In genomic region chr22:38706101-38706884, GRCh38 we compare ENCODE assay signal across 1 cellular context.
A peak's percentile ranks its signal among the peaks of the same experiment; 100 is the strongest.
TF ChIP-seq lines count a peak whose summit lies in the region.

No MANE protein-coding gene starts in this region.

TF ChIP-seq in K562, 482 proteins besides CTCF, POLR2A, EP300 and RAD21 (continued from another document and continues in another):
- TF ChIP-seq, protein P1, sequence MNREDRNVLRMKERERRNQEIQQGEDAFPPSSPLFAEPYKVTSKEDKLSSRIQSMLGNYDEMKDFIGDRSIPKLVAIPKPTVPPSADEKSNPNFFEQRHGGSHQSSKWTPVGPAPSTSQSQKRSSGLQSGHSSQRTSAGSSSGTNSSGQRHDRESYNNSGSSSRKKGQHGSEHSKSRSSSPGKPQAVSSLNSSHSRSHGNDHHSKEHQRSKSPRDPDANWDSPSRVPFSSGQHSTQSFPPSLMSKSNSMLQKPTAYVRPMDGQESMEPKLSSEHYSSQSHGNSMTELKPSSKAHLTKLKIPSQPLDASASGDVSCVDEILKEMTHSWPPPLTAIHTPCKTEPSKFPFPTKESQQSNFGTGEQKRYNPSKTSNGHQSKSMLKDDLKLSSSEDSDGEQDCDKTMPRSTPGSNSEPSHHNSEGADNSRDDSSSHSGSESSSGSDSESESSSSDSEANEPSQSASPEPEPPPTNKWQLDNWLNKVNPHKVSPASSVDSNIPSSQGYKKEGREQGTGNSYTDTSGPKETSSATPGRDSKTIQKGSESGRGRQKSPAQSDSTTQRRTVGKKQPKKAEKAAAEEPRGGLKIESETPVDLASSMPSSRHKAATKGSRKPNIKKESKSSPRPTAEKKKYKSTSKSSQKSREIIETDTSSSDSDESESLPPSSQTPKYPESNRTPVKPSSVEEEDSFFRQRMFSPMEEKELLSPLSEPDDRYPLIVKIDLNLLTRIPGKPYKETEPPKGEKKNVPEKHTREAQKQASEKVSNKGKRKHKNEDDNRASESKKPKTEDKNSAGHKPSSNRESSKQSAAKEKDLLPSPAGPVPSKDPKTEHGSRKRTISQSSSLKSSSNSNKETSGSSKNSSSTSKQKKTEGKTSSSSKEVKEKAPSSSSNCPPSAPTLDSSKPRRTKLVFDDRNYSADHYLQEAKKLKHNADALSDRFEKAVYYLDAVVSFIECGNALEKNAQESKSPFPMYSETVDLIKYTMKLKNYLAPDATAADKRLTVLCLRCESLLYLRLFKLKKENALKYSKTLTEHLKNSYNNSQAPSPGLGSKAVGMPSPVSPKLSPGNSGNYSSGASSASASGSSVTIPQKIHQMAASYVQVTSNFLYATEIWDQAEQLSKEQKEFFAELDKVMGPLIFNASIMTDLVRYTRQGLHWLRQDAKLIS (CRISPR knock-in tag; IDR thresholded peaks at IDR 0.05) = 0 out of 2 replicates have a peak, but pooled peaks have one; percentile 31
- TF ChIP-seq PBX2 (CRISPR knock-in tag; IDR thresholded peaks at IDR 0.05; ENCODE audit: low read depth) = no peak
- TF ChIP-seq PBX2 (tag; conservative IDR thresholded peaks at IDR 0.05; ENCODE audit: low read depth) = no peak
- TF ChIP-seq NCOA4 (IDR thresholded peaks at IDR 0.05; ENCODE audit: partially characterized antibody) = no peak
- TF ChIP-seq MAZ (CRISPR knock-in tag; conservative IDR thresholded peaks at IDR 0.05 in 1 of 2, IDR thresholded peaks at IDR 0.05 in 1 of 2) = 0 out of 4 replicates have a peak, but pooled peaks of 1 of the 2 experiments have one; percentile 27
- no peak for TF ChIP-seq BRCA1 (IDR thresholded peaks at IDR 0.05)
- TF ChIP-seq BRCA1 (CRISPR knock-in tag; IDR thresholded peaks at IDR 0.05) = 0 out of 2 replicates have a peak, but pooled peaks have one; percentile 25
- 0 out of 2 replicates have a peak, but pooled peaks have one; percentile 11 for TF ChIP-seq SUPT5H (IDR thresholded peaks at IDR 0.05)
- TF ChIP-seq, protein P2, sequence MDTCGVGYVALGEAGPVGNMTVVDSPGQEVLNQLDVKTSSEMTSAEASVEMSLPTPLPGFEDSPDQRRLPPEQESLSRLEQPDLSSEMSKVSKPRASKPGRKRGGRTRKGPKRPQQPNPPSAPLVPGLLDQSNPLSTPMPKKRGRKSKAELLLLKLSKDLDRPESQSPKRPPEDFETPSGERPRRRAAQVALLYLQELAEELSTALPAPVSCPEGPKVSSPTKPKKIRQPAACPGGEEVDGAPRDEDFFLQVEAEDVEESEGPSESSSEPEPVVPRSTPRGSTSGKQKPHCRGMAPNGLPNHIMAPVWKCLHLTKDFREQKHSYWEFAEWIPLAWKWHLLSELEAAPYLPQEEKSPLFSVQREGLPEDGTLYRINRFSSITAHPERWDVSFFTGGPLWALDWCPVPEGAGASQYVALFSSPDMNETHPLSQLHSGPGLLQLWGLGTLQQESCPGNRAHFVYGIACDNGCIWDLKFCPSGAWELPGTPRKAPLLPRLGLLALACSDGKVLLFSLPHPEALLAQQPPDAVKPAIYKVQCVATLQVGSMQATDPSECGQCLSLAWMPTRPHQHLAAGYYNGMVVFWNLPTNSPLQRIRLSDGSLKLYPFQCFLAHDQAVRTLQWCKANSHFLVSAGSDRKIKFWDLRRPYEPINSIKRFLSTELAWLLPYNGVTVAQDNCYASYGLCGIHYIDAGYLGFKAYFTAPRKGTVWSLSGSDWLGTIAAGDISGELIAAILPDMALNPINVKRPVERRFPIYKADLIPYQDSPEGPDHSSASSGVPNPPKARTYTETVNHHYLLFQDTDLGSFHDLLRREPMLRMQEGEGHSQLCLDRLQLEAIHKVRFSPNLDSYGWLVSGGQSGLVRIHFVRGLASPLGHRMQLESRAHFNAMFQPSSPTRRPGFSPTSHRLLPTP (IDR thresholded peaks at IDR 0.05; ENCODE audit: borderline replicate concordance, extremely low read depth, insufficient read length) = no peak
- TF ChIP-seq RBBP5 (IDR thresholded peaks at IDR 0.05; ENCODE audit: borderline replicate concordance, insufficient read depth, low read length, poor library complexity, severe bottlenecking) = peak; percentile 71
- TF ChIP-seq HDGF (IDR thresholded peaks at IDR 0.05) = no peak
- no peak for TF ChIP-seq GABPA (tag; conservative IDR thresholded peaks at IDR 0.05; ENCODE audit: low read depth)
- no peak for TF ChIP-seq TSHZ1 (CRISPR knock-in tag; IDR thresholded peaks at IDR 0.05)
- peak; percentile 34 for TF ChIP-seq PCBP1 (IDR thresholded peaks at IDR 0.05; ENCODE audit: low read depth, low read length, poor library complexity, severe bottlenecking)
- no peak for TF ChIP-seq MECOM (CRISPR knock-in tag; IDR thresholded peaks at IDR 0.05)
- TF ChIP-seq, protein P3, sequence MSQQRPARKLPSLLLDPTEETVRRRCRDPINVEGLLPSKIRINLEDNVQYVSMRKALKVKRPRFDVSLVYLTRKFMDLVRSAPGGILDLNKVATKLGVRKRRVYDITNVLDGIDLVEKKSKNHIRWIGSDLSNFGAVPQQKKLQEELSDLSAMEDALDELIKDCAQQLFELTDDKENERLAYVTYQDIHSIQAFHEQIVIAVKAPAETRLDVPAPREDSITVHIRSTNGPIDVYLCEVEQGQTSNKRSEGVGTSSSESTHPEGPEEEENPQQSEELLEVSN (IDR thresholded peaks at IDR 0.05; ENCODE audit: borderline replicate concordance in 1 of 2, extremely low read depth in 1 of 2, insufficient read depth in 1 of 2, insufficient read length in 1 of 2, low read depth in 1 of 2, low read length in 1 of 2, poor library complexity in 1 of 2, severe bottlenecking in 1 of 2) = peak; percentile 27 to 53
- no peak for TF ChIP-seq NR3C1 (CRISPR knock-in tag; IDR thresholded peaks at IDR 0.05)
- no peak for TF ChIP-seq PHB2 (IDR thresholded peaks at IDR 0.05; ENCODE audit: low read depth)
- 0 out of 2 replicates have a peak, but pooled peaks have one; percentile 45 for TF ChIP-seq EP400 (IDR thresholded peaks at IDR 0.05)
- 0 out of 2 replicates have a peak, but pooled peaks have one; percentile 2 for TF ChIP-seq POLR2AphosphoS5 (IDR thresholded peaks at IDR 0.05; ENCODE audit: control insufficient read depth, insufficient read depth, low read depth, low read length)
- no peak for TF ChIP-seq KLF6 (CRISPR knock-in tag; IDR thresholded peaks at IDR 0.05; ENCODE audit: borderline replicate concordance)
- TF ChIP-seq MYC (IDR thresholded peaks at IDR 0.05; ENCODE audit: low read depth, low read length) = peak; percentile 27; the same call in 1 of the 2 replicates
- no peak for TF ChIP-seq MYC (CRISPR knock-in tag; IDR thresholded peaks at IDR 0.05; ENCODE audit: borderline replicate concordance, low read depth)
- 0 out of 2 replicates have a peak, but pooled peaks have one; percentile 50 for TF ChIP-seq ZBTB1 (CRISPR knock-in tag; IDR thresholded peaks at IDR 0.05; ENCODE audit: borderline replicate concordance, low read depth)
- TF ChIP-seq ZNF57 (CRISPR knock-in tag; IDR thresholded peaks at IDR 0.05) = no peak
- no peak for TF ChIP-seq FOXJ3 (CRISPR knock-in tag; IDR thresholded peaks at IDR 0.05)
- TF ChIP-seq MTA1 (IDR thresholded peaks at IDR 0.05; ENCODE audit: borderline replicate concordance) = no peak
- TF ChIP-seq, protein P4, sequence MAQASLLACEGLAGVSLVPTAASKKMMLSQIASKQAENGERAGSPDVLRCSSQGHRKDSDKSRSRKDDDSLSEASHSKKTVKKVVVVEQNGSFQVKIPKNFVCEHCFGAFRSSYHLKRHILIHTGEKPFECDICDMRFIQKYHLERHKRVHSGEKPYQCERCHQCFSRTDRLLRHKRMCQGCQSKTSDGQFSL (CRISPR knock-in tag; IDR thresholded peaks at IDR 0.05) = no peak
- TF ChIP-seq, protein P4 (tag; IDR thresholded peaks at IDR 0.05) = no peak
- no peak for TF ChIP-seq STAT5B (CRISPR knock-in tag; IDR thresholded peaks at IDR 0.05)
- no peak for TF ChIP-seq DACH1 (IDR thresholded peaks at IDR 0.05; ENCODE audit: partially characterized antibody)
- TF ChIP-seq, protein P5, sequence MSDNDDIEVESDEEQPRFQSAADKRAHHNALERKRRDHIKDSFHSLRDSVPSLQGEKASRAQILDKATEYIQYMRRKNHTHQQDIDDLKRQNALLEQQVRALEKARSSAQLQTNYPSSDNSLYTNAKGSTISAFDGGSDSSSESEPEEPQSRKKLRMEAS (CRISPR knock-in tag; IDR thresholded peaks at IDR 0.05) = peak; percentile 54; the same call in 1 of the 2 replicates
- TF ChIP-seq TFAP4 (CRISPR knock-in tag; IDR thresholded peaks at IDR 0.05; ENCODE audit: borderline replicate concordance) = peak; percentile 50; the same call in 1 of the 2 replicates
- TF ChIP-seq HSF4 (CRISPR knock-in tag; IDR thresholded peaks at IDR 0.05; ENCODE audit: borderline replicate concordance) = no peak
- no peak for TF ChIP-seq NONO (IDR thresholded peaks at IDR 0.05; ENCODE audit: low read depth in 2 of 2, low read length in 1 of 2)
- no peak for TF ChIP-seq ZNF280A (IDR thresholded peaks at IDR 0.05; ENCODE audit: low read depth, partially characterized antibody)
- no peak for TF ChIP-seq ZNF764 (CRISPR knock-in tag; IDR thresholded peaks at IDR 0.05; ENCODE audit: low read depth)
- TF ChIP-seq, protein P6, sequence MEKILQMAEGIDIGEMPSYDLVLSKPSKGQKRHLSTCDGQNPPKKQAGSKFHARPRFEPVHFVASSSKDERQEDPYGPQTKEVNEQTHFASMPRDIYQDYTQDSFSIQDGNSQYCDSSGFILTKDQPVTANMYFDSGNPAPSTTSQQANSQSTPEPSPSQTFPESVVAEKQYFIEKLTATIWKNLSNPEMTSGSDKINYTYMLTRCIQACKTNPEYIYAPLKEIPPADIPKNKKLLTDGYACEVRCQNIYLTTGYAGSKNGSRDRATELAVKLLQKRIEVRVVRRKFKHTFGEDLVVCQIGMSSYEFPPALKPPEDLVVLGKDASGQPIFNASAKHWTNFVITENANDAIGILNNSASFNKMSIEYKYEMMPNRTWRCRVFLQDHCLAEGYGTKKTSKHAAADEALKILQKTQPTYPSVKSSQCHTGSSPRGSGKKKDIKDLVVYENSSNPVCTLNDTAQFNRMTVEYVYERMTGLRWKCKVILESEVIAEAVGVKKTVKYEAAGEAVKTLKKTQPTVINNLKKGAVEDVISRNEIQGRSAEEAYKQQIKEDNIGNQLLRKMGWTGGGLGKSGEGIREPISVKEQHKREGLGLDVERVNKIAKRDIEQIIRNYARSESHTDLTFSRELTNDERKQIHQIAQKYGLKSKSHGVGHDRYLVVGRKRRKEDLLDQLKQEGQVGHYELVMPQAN (IDR thresholded peaks at IDR 0.05; ENCODE audit: borderline replicate concordance) = peak; percentile 56; the same call in 1 of the 2 replicates
- peak in 1 of 2 experiments; percentile 46; a peak in 2 of 4 replicates for TF ChIP-seq HDAC1 (IDR thresholded peaks at IDR 0.05)
- no peak for TF ChIP-seq ZBTB17 (CRISPR knock-in tag; IDR thresholded peaks at IDR 0.05)
- TF ChIP-seq SP1 (CRISPR knock-in tag; IDR thresholded peaks at IDR 0.05) = no peak
- TF ChIP-seq RUNX1 (IDR thresholded peaks at IDR 0.05; ENCODE audit: low read depth) = no peak
